ENCODE assay signal across 8 cellular contexts in genomic region chr4:1043658-1044468, GRCh38. TPM values are rescaled to one million over a fixed set of nuclear protein-coding genes. Genes with fewer than 3 reads are reported as not detected.
DNase-seq lines count a peak whose midpoint lies in the region; ATAC-seq and TF ChIP-seq lines count a peak whose summit lies in the region.

No MANE protein-coding gene starts in this region.

- DNase-seq in ELF-1 (ENCODE audit: low read depth, low spot score) (peak; percentile 84), NT2/D1 (ENCODE audit: low read depth, low spot score) (peak; percentile 71), colonic mucosa (peak; percentile 66), lower leg skin (ENCODE audit: low spot score in 2 of 2) (peak; percentile 91 to 98)
- peak; percentile 6 to 24 for DNase-seq in stimulated activated CD8-positive, alpha-beta memory T cell treated with anti-CD3 and anti-CD28 coated beads, Interleukin-7, amount 100 ng/mL, for 4 hours (ENCODE audit: low read depth in 2 of 2)

- no peaks in the 10 kb centered on the region for H3K9me3 ChIP-seq in NT2/D1 (ENCODE audit: insufficient read depth, low read length)
- H3K9me3 ChIP-seq in colonic mucosa, result no peaks in the 10 kb centered on the region

- H3K4me3 ChIP-seq in NT2/D1 (ENCODE audit: insufficient read length, low read depth) (peak overlapping the region; percentile 9), colonic mucosa (no peak overlapping the region), lower leg skin (ENCODE audit: low read depth, poor library complexity, severe bottlenecking) (no peak overlapping the region)

- peaks cover 50% of the 10 kb centered on the region for H3K4me1 ChIP-seq in NT2/D1 (ENCODE audit: insufficient read depth, insufficient read length)
- H3K4me1 ChIP-seq in colonic mucosa, result peaks cover 12% of the 10 kb centered on the region

- 34 to 50% methylated on average over 19 to 26 of the region's 35 CpGs for WGBS in lower leg skin, 2 donors

- no peak for TF ChIP-seq POLR2A in lower leg skin (IDR thresholded peaks at IDR 0.05)

- H3K9ac ChIP-seq in NT2/D1 (ENCODE audit: insufficient read length, low read depth), result peak overlapping the region; percentile 87
- peak overlapping the region in 1 of 2 donors; percentile 47 for H3K9ac ChIP-seq in colonic mucosa (ENCODE audit: low read depth in 2 of 2, low read length in 2 of 2)

- no peaks in the 10 kb centered on the region for H3K36me3 ChIP-seq in NT2/D1 (ENCODE audit: insufficient read depth, insufficient read length, low read length)
- H3K36me3 ChIP-seq in colonic mucosa, result no peaks in the 10 kb centered on the region

- intact Hi-C loops in colonic mucosa (cut with DNase I) (no loop called here), lower leg skin (cut with DNase I; ENCODE audit: low total_unique reads) (no loop called here)

- ATAC-seq in HG03439 (IDR thresholded peaks at IDR 0.05; ENCODE audit: unreplicated experiment), result no peak
- no peak for ATAC-seq in GM21515 (IDR thresholded peaks at IDR 0.05; ENCODE audit: unreplicated experiment)
- no peak for ATAC-seq in HG02763 (IDR thresholded peaks at IDR 0.05; ENCODE audit: unreplicated experiment)

- peaks cover 25% of the 10 kb centered on the region for H3K27me3 ChIP-seq in NT2/D1 (ENCODE audit: insufficient read depth, insufficient read length)
- H3K27me3 ChIP-seq in colonic mucosa, result peaks cover 14% of the 10 kb centered on the region

- H3K27ac ChIP-seq in colonic mucosa, result no peak overlapping the region

- TF ChIP-seq CTCF in colonic mucosa (IDR thresholded peaks at IDR 0.05) (no peak), lower leg skin (IDR thresholded peaks at IDR 0.05) (no peak)

RNA-seq across cellular contexts. Expression of gene FGFRL1, which starts 32.4 kb away (rescaled TPM):
- total RNA-seq in colonic mucosa (10 to 100 TPM; 16.0 to 34.7 TPM), lower leg skin (10 to 100 TPM in 2 of 4 donors, 1 to 10 TPM in 2; 7.4 to 13.7 (median 10.7) TPM)

RNA-seq across cellular contexts. Expression of gene SLC26A1, which starts 50.7 kb away (rescaled TPM):
- total RNA-seq in colonic mucosa, result 1 to 10 TPM in 1 of 2 donors, under 1 TPM in 1; 0.77 to 3.8 TPM
- under 1 TPM in 3 of 4 donors, not detected in 1; 0.15 to 0.61 (median 0.19) TPM for total RNA-seq in lower leg skin

RNA-seq across cellular contexts. Expression of gene IDUA, which starts 57.0 kb away (rescaled TPM):
- total RNA-seq in colonic mucosa (10 to 100 TPM; 18.8 to 22.4 TPM), lower leg skin (10 to 100 TPM in 2 of 4 donors, 1 to 10 TPM in 2; 6.0 to 13.4 (median 11.1) TPM)

Comparison
In these comparisons a context has a peak if more than half of its experiments do, and no peak if none do; other contexts are left out.
1. DNase-seq: peak in every context shown above with its lines; median percentile 94 in lower leg skin; 84 in ELF-1; 71 in NT2/D1; 66 in colonic mucosa; 15 in stimulated activated CD8-positive, alpha-beta memory T cell treated with anti-CD3 and anti-CD28 coated beads, Interleukin-7, amount 100 ng/mL, for 4 hours.